Comparison of ENCODE assay signal across 22 cellular contexts in genomic region chr17:61280338-61280737, GRCh38.
A peak's percentile ranks its signal among the peaks of the same experiment; 100 is the strongest.
DNase-seq lines count a peak whose midpoint lies in the region; ATAC-seq and TF ChIP-seq lines count a peak whose summit lies in the region.
"Had no signal": no experiment of that assay in that cellular context is flagged by ENCODE, and none has a peak within 500 bp of the region (broad histone marks: within the 10 kb centered on the region; RNA-seq: fewer than 3 reads in every experiment).

No MANE protein-coding gene starts in this region.

- H3K4me3 Mint-ChIP-seq in HFFc6, result no peak overlapping the region
- H3K4me3 Mint-ChIP-seq in activated T-helper 17 cell treated with anti-CD3 and anti-CD28 coated beads, Interleukin-2, amount 50 U/mL, for 72 hours, result no peak overlapping the region
- H3K4me3 Mint-ChIP-seq: activated CD4-positive, alpha-beta memory T cell treated with anti-CD3 and anti-CD28 coated beads, Interleukin-2, amount 10 ng/mL, durations not matched to agents 7 days and 5 days; activated T-helper 1 cell treated with anti-CD3 and anti-CD28 coated beads, Interleukin-12 subunit alpha, Interleukin-12 subunit beta, Interleukin-2, Interleukin-4 antibody, amounts not matched to agents 30 ng/mL and 10 ng/mL and 1 ng/mL, durations not matched to agents 14 hours and 24 hours and 36 hours; CD4-positive, alpha-beta memory T cell; dendritic cell treated with granulocyte-macrophage colony-stimulating factor and Interleukin-4, amounts not matched to agents 40 ng/mL and 50 ng/mL, for 4 days; naive thymus-derived CD8-positive, alpha-beta T cell had no signal

- peaks cover 27% of the 10 kb centered on the region for H3K4me1 ChIP-seq in ACC112 (ENCODE audit: control insufficient read depth, insufficient read depth, low read length, unreplicated experiment)
- H3K4me1 ChIP-seq: right lobe of liver, testis had no signal

- no peaks in the 10 kb centered on the region for H3K36me3 ChIP-seq in ACC112 (ENCODE audit: insufficient read depth, low read length)
- H3K36me3 ChIP-seq: right lobe of liver, WERI-Rb-1 had no signal

- H3K27ac ChIP-seq in ACC112 (ENCODE audit: low read depth, low read length), result peak overlapping the region; percentile 63
- H3K27ac ChIP-seq: right lobe of liver, SK-N-MC, testis, WERI-Rb-1 had no signal

- peaks cover 6% of the 10 kb centered on the region for H3K36me3 Mint-ChIP-seq in HFFc6 (ENCODE audit: low read depth)
- peaks cover 4% of the 10 kb centered on the region for H3K36me3 Mint-ChIP-seq in activated T-helper 17 cell treated with anti-CD3 and anti-CD28 coated beads, Interleukin-2, amount 50 U/mL, for 72 hours (ENCODE audit: low read depth)

- H3K27me3 Mint-ChIP-seq in HFFc6 (ENCODE audit: insufficient read depth), result no peaks in the 10 kb centered on the region
- H3K27me3 Mint-ChIP-seq in activated T-helper 17 cell treated with anti-CD3 and anti-CD28 coated beads, Interleukin-2, amount 50 U/mL, for 72 hours, result no peaks in the 10 kb centered on the region
- H3K27me3 Mint-ChIP-seq: activated CD4-positive, alpha-beta memory T cell treated with anti-CD3 and anti-CD28 coated beads, Interleukin-2, amount 10 ng/mL, durations not matched to agents 7 days and 5 days; CD4-positive, alpha-beta memory T cell; dendritic cell treated with granulocyte-macrophage colony-stimulating factor and Interleukin-4, amounts not matched to agents 40 ng/mL and 50 ng/mL, for 4 days; naive thymus-derived CD8-positive, alpha-beta T cell had no signal

- H3K9me3 Mint-ChIP-seq in HFFc6, result peaks cover 7% of the 10 kb centered on the region
- no peaks in the 10 kb centered on the region for H3K9me3 Mint-ChIP-seq in activated T-helper 17 cell treated with anti-CD3 and anti-CD28 coated beads, Interleukin-2, amount 50 U/mL, for 72 hours
- H3K9me3 Mint-ChIP-seq: activated T-helper 1 cell treated with anti-CD3 and anti-CD28 coated beads, Interleukin-12 subunit alpha, Interleukin-12 subunit beta, Interleukin-2, Interleukin-4 antibody, amounts not matched to agents 30 ng/mL and 10 ng/mL and 1 ng/mL, durations not matched to agents 14 hours and 24 hours and 36 hours; CD4-positive, alpha-beta memory T cell; naive thymus-derived CD8-positive, alpha-beta T cell had no signal

- no peak overlapping the region for H3K4me3 ChIP-seq in ACC112 (ENCODE audit: low read depth, low read length)
- H3K4me3 ChIP-seq: right lobe of liver, SK-N-MC, testis had no signal

- no peak for TF ChIP-seq CTCF in HFFc6 (IDR thresholded peaks at IDR 0.05)

- ATAC-seq in GM18499 (IDR thresholded peaks at IDR 0.05; ENCODE audit: insufficient read depth, unreplicated experiment) (peak; percentile 62), GM18873 (IDR thresholded peaks at IDR 0.05; ENCODE audit: low FRiP score, unreplicated experiment) (no peak), HG02588 (IDR thresholded peaks at IDR 0.05; ENCODE audit: unreplicated experiment) (no peak)
- ATAC-seq in activated T-helper 17 cell treated with anti-CD3 and anti-CD28 coated beads, Interleukin-2, amount 50 U/mL, for 72 hours (replicated peaks), result peak; percentile 76
- ATAC-seq: naive thymus-derived CD8-positive, alpha-beta T cell; right lobe of liver had no signal

- H3K4me1 Mint-ChIP-seq in HFFc6 (ENCODE audit: low read depth), result peaks cover 64% of the 10 kb centered on the region
- peaks cover 8% of the 10 kb centered on the region for H3K4me1 Mint-ChIP-seq in activated T-helper 17 cell treated with anti-CD3 and anti-CD28 coated beads, Interleukin-2, amount 50 U/mL, for 72 hours
- H3K4me1 Mint-ChIP-seq: CD4-positive, alpha-beta memory T cell had no signal

- H3K79me2 ChIP-seq in ACC112 (ENCODE audit: control insufficient read depth, insufficient read depth, low read length, unreplicated experiment), result no peaks in the 10 kb centered on the region

- H3K27me3 ChIP-seq in ACC112 (ENCODE audit: insufficient read depth, low read length), result no peaks in the 10 kb centered on the region
- H3K27me3 ChIP-seq: right lobe of liver, testis had no signal

- peak overlapping the region; percentile 50 for H3K27ac Mint-ChIP-seq in HFFc6
- H3K27ac Mint-ChIP-seq in activated T-helper 17 cell treated with anti-CD3 and anti-CD28 coated beads, Interleukin-2, amount 50 U/mL, for 72 hours, result peak overlapping the region; percentile 7
- H3K27ac Mint-ChIP-seq: activated CD4-positive, alpha-beta memory T cell treated with anti-CD3 and anti-CD28 coated beads, Interleukin-2, amount 10 ng/mL, durations not matched to agents 7 days and 5 days; activated T-helper 1 cell treated with anti-CD3 and anti-CD28 coated beads, Interleukin-12 subunit alpha, Interleukin-12 subunit beta, Interleukin-2, Interleukin-4 antibody, amounts not matched to agents 30 ng/mL and 10 ng/mL and 1 ng/mL, durations not matched to agents 14 hours and 24 hours and 36 hours; CD4-positive, alpha-beta memory T cell; dendritic cell treated with granulocyte-macrophage colony-stimulating factor and Interleukin-4, amounts not matched to agents 40 ng/mL and 50 ng/mL, for 4 days had no signal

- DNase-seq in HFFc6 (no peak), SHP77 treated with DMSO at 0.1 percent for 48 hours (lab: John Stamatoyannopoulos, UW) (no peak)
- DNase-seq: activated CD4-positive, alpha-beta memory T cell treated with anti-CD3 and anti-CD28 coated beads, Interleukin-2, amount 10 ng/mL, durations not matched to agents 7 days and 5 days; CD4-positive, alpha-beta memory T cell; DMS53; head of caudate nucleus; Karpas-422; naive thymus-derived CD8-positive, alpha-beta T cell; NCI-H1105; NCI-H2081; right lobe of liver; stimulated activated CD4-positive, alpha-beta T cell treated with anti-CD3 and anti-CD28 coated beads, Interleukin-15, amount 100 ng/mL, for 24 hours; testis; WERI-Rb-1 had no signal

- no peak overlapping the region for H2AFZ ChIP-seq in ACC112 (ENCODE audit: low read length, unreplicated experiment)

Comparison
In these comparisons a context has a peak if more than half of its experiments do, and no peak if none do; other contexts are left out.
1. ATAC-seq: peak in GM18499 (single experiment) and activated T-helper 17 cell treated with anti-CD3 and anti-CD28 coated beads, Interleukin-2, amount 50 U/mL, for 72 hours (single experiment); none in GM18873 (single experiment) and HG02588 (single experiment).